8 cellular contexts compared by ENCODE assay signal in the genomic region with DNA sequence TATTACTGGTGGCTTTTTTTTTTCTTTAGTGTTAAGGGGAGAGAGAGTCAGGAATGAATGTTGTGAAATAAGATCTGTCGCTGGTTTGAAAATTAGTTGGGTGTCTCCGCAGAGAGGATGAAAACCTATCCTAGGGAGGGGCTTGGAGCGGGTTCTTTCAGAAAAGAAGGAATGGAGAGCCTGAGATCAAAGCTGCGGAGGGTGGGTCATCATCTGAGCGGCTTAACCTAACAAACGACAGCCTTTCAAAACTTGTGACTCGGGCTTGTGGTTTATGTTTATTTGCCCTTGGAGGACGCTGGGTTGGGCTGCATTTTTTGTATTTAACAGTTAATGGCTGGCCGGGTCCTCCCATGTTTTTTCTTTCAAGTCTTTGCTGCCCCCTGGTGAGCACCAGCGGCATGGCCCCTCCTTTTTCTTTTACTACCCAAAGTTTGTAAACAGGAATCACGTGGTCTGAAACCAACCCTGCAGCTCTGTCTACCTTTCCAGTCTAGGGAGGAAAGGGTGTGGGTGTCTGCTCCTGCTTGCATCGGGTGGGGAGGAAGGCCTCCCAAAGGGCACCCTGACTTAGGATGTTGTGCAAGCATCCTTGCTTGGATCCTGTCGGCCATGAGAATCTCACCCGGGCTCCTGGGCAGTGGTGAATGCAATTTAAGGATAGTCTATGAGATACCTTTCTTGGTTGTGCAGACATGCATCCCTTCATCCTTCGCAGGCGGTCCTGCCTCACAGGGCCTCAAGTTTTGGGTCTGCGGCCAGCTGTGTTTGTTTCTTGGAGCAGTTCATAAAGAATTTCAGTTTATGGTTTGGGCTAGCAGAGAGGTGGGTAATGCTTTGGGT. TPM values are rescaled to one million over a fixed set of nuclear protein-coding genes. Genes with fewer than 3 reads are reported as not detected.
DNase-seq lines count a peak whose midpoint lies in the region; ATAC-seq, FAIRE-seq and TF ChIP-seq lines count a peak whose summit lies in the region.

No MANE protein-coding gene starts in this region.

- TF ChIP-seq CTCF in Caco-2 (IDR thresholded peaks at IDR 0.05; ENCODE audit: insufficient read depth in 1 of 2, low read depth in 1 of 2, low read length in 1 of 2, severe bottlenecking in 1 of 2, unreplicated experiment in 1 of 2) (peak; percentile 90 to 92), spleen (IDR thresholded peaks at IDR 0.05 in 8 of 11, conservative IDR thresholded peaks at IDR 0.05 in 3 of 11) (peak; percentile 75 to 99 (median 97))

- intact Hi-C loops in Caco-2 (cut with micrococcal nuclease; ENCODE audit: unreplicated experiment), result loop anchor here (1.0 kb wide), 8 partner anchors 38 to 154 kb away; no protein-coding TSS in a partner anchor
- intact Hi-C loops in spleen (cut with DNase I; ENCODE audit: low total_unique reads), result loop anchor here (2.0 kb wide), 1 partner anchor 121 kb away; no protein-coding TSS in a partner anchor

- peak; percentile 94 for DNase-seq in Caco-2
- peak; percentile 79 for DNase-seq in NCI-H460 (ENCODE audit: extremely low read depth, low read depth)
- DNase-seq in central memory CD8-positive, alpha-beta T cell (ENCODE audit: low spot score in 2 of 2), result peak; percentile 93 to 94
- DNase-seq in spleen, result peak; percentile 92

- TSS peak; percentile 35 for BruUV-seq in Caco-2 (replicated peaks; lab: Mats Ljungman, UMichigan)

- H3K4me3 ChIP-seq in Caco-2 (ENCODE audit: low read depth, low read length) (peak overlapping the region; percentile 82), spleen (peak overlapping the region; percentile 78 to 98 (median 92))

- no peaks in the 10 kb centered on the region for H3K9me3 Mint-ChIP-seq in Caco-2 (ENCODE audit: unreplicated experiment)
- no peaks in the 10 kb centered on the region for H3K9me3 Mint-ChIP-seq in central memory CD8-positive, alpha-beta T cell

- peak; percentile 36 for ATAC-seq in HG03060 (IDR thresholded peaks at IDR 0.05; ENCODE audit: low read depth, unreplicated experiment)
- peak; percentile 3 to 4 for ATAC-seq in activated CD4-positive, CD25-positive, alpha-beta regulatory T cell treated with anti-CD3 and anti-CD28 coated beads, Interleukin-2, amount 50 U/mL, for 24 hours
- ATAC-seq in central memory CD8-positive, alpha-beta T cell (replicated peaks; ENCODE audit: extremely low read depth, poor library complexity, severe bottlenecking), result peak; percentile 20
- no peak for ATAC-seq in HG03565 (IDR thresholded peaks at IDR 0.05; ENCODE audit: unreplicated experiment)

- H3K36me3 Mint-ChIP-seq in Caco-2 (ENCODE audit: insufficient read depth, unreplicated experiment), result peaks cover 67% of the 10 kb centered on the region
- H3K36me3 Mint-ChIP-seq in central memory CD8-positive, alpha-beta T cell (ENCODE audit: insufficient read depth), result peaks cover 70% of the 10 kb centered on the region

- POLR2A ChIA-PET in Caco-2 (lab: Charles Lee), result interaction anchor here (0.6 to 3.4 kb wide), 10 partner anchors 15 to 104 kb away, joined by 3 to 28 read pairs (median 4); no protein-coding TSS in a partner anchor

- H3K4me3 Mint-ChIP-seq in Caco-2 (ENCODE audit: unreplicated experiment), result peak overlapping the region; percentile 88
- H3K4me3 Mint-ChIP-seq in central memory CD8-positive, alpha-beta T cell, result peak overlapping the region; percentile 96

- H3K27me3 Mint-ChIP-seq in Caco-2 (ENCODE audit: insufficient read depth, unreplicated experiment), result no peaks in the 10 kb centered on the region
- H3K27me3 Mint-ChIP-seq in central memory CD8-positive, alpha-beta T cell, result no peaks in the 10 kb centered on the region

- H3K27ac ChIP-seq in spleen, result peak overlapping the region; percentile 58 to 96 (median 92)

- no peak for TF ChIP-seq POLR2A in spleen (IDR thresholded peaks at IDR 0.05)

- CTCF ChIA-PET in Caco-2 (lab: Charles Lee), result interaction anchor here (0.6 to 3.3 kb wide), 17 partner anchors 36 to 321 kb away, joined by 3 to 19 read pairs (median 6); no protein-coding TSS in a partner anchor

- H3K9me3 ChIP-seq in Caco-2 (no peaks in the 10 kb centered on the region), spleen (no peaks in the 10 kb centered on the region)

- FAIRE-seq in islet of Langerhans (lab: Jason Lieb, UNC), result peak; percentile 41

- peak overlapping the region; percentile 95 for H3K27ac Mint-ChIP-seq in Caco-2 (ENCODE audit: unreplicated experiment)
- peak overlapping the region; percentile 96 for H3K27ac Mint-ChIP-seq in central memory CD8-positive, alpha-beta T cell (ENCODE audit: low read depth)

- 4 to 8% (median 6%) methylated on average over 17 of the region's 17 CpGs for WGBS in spleen, 5 donors

- H3K27me3 ChIP-seq in Caco-2 (replicated peaks; ENCODE audit: control insufficient read depth, insufficient read depth, low read length) (no peaks in the 10 kb centered on the region), spleen (replicated peaks in 1 of 7) (peaks cover 0 to 9% (median 0%) of the 10 kb centered on the region in 7 donors)

- peaks cover 14% of the 10 kb centered on the region for H3K4me1 Mint-ChIP-seq in Caco-2 (ENCODE audit: low read depth, unreplicated experiment)
- peaks cover 51% of the 10 kb centered on the region for H3K4me1 Mint-ChIP-seq in central memory CD8-positive, alpha-beta T cell

- H3K36me3 ChIP-seq in Caco-2 (ENCODE audit: control insufficient read depth, insufficient read depth, low read length) (peaks cover 6% of the 10 kb centered on the region), spleen (peaks cover 0 to 51% (median 32%) of the 10 kb centered on the region in 6 donors)

- peaks cover 10% of the 10 kb centered on the region for H3K4me1 ChIP-seq in Caco-2
- peaks cover 44 to 90% (median 84%) of the 10 kb centered on the region in 6 donors for H3K4me1 ChIP-seq in spleen

RNA-seq across cellular contexts. Expression of gene PIM1, which starts 2.2 kb away (rescaled TPM):
- total RNA-seq in Caco-2 (2022) (43.8 and 48.3 TPM in 2 replicates), spleen (100 to 1,000 TPM in 3 of 7 donors, 10 to 100 TPM in 4; 34.8 to 176 (median 91.5) TPM)
- total RNA-seq in NCI-H460 (2014; rRNA removed; shearing (Covaris generic)), result 14.2 and 17.8 TPM in 2 replicates
- polyA plus RNA-seq in NCI-H460 (2014; cell fraction: nucleus; rRNA removed), result 15.2 and 15.7 TPM in 2 replicates
- polyA plus RNA-seq in spleen, result 10 to 100 TPM; 22.1 to 37.3 (median 22.3) TPM
